ENCODE assay signal across 11 cellular contexts in genomic region chr1:244965182-244965581, GRCh38.
DNase-seq lines count a peak whose midpoint lies in the region; ATAC-seq and TF ChIP-seq lines count a peak whose summit lies in the region.
"Had no signal": no experiment of that assay in that cellular context is flagged by ENCODE, and none has a peak within 500 bp of the region (broad histone marks: within the 10 kb centered on the region; RNA-seq: fewer than 3 reads in every experiment).

No MANE protein-coding gene starts in this region.

- TF ChIP-seq POLR2A in heart left ventricle (IDR thresholded peaks at IDR 0.05), result no peak

- H3K27me3 ChIP-seq in heart left ventricle (no peaks in the 10 kb centered on the region), brain microvascular endothelial cell (replicated peaks) (no peaks in the 10 kb centered on the region), upper lobe of right lung (no peaks in the 10 kb centered on the region)

- DNase-seq in heart left ventricle, result no peak
- DNase-seq in Right ventricle myocardium superior, result no peak
- no peak for DNase-seq in brain microvascular endothelial cell
- peak; percentile 50 for DNase-seq in myocyte (ENCODE audit: low read depth)
- DNase-seq in upper lobe of right lung, result no peak
- DNase-seq: effector memory CD8-positive, alpha-beta T cell; H9; substantia nigra had no signal

- H3K4me1 ChIP-seq in heart left ventricle, result peaks cover 3 to 52% (median 30%) of the 10 kb centered on the region in 12 donors
- peaks cover 35% of the 10 kb centered on the region for H3K4me1 ChIP-seq in upper lobe of right lung

- peak overlapping the region in 10 of 12 donors; percentile 33 to 77 (median 63) for H3K27ac ChIP-seq in heart left ventricle
- H3K27ac ChIP-seq in brain microvascular endothelial cell, result peak overlapping the region; percentile 84
- peak overlapping the region; percentile 79 for H3K27ac ChIP-seq in upper lobe of right lung

- ATAC-seq in heart left ventricle (no peak), Right ventricle myocardium superior (ENCODE audit: poor library complexity) (no peak), upper lobe of right lung (no peak), GM21786 (IDR thresholded peaks at IDR 0.05; ENCODE audit: unreplicated experiment) (no peak), HG03025 (IDR thresholded peaks at IDR 0.05; ENCODE audit: low FRiP score, unreplicated experiment) (no peak), HG03439 (IDR thresholded peaks at IDR 0.05; ENCODE audit: unreplicated experiment) (no peak)
- ATAC-seq: effector memory CD8-positive, alpha-beta T cell had no signal

- intact Hi-C loops in heart left ventricle (cut with DNase I) (loop anchor here in 2 of 10 donors (2.0 to 5.0 kb wide), 2 partner anchors 44 to 48 kb away; no protein-coding TSS in a partner anchor), Right ventricle myocardium superior (cut with DNase I) (no loop called here), upper lobe of right lung (cut with DNase I) (no loop called here)

- in situ Hi-C loops in brain microvascular endothelial cell (cut with HindIII; ENCODE audit: low pct_ligation_motif_present, low sequenced_read_pairs), result no loop called here

- 37 to 65% (median 43%) methylated on average over 2 of the region's 2 CpGs for WGBS in heart left ventricle, 4 donors

- H3K9me3 ChIP-seq in heart left ventricle (no peaks in the 10 kb centered on the region), upper lobe of right lung (no peaks in the 10 kb centered on the region)

- H3K36me3 ChIP-seq in heart left ventricle (no peaks in the 10 kb centered on the region), brain microvascular endothelial cell (replicated peaks) (no peaks in the 10 kb centered on the region), upper lobe of right lung (no peaks in the 10 kb centered on the region)

- peak overlapping the region in 1 of 12 donors; percentile 31 for H3K4me3 ChIP-seq in heart left ventricle
- H3K4me3 ChIP-seq in brain microvascular endothelial cell (ENCODE audit: low read depth, low read length), result no peak overlapping the region
- no peak overlapping the region for H3K4me3 ChIP-seq in upper lobe of right lung

- TF ChIP-seq CTCF in heart left ventricle (IDR thresholded peaks at IDR 0.05), result no peak
- TF ChIP-seq CTCF in brain microvascular endothelial cell (IDR thresholded peaks at IDR 0.05; ENCODE audit: low read depth, low read length, missing control alignments), result no peak
- no peak for TF ChIP-seq CTCF in upper lobe of right lung (IDR thresholded peaks at IDR 0.05)
